In the genomic region with DNA sequence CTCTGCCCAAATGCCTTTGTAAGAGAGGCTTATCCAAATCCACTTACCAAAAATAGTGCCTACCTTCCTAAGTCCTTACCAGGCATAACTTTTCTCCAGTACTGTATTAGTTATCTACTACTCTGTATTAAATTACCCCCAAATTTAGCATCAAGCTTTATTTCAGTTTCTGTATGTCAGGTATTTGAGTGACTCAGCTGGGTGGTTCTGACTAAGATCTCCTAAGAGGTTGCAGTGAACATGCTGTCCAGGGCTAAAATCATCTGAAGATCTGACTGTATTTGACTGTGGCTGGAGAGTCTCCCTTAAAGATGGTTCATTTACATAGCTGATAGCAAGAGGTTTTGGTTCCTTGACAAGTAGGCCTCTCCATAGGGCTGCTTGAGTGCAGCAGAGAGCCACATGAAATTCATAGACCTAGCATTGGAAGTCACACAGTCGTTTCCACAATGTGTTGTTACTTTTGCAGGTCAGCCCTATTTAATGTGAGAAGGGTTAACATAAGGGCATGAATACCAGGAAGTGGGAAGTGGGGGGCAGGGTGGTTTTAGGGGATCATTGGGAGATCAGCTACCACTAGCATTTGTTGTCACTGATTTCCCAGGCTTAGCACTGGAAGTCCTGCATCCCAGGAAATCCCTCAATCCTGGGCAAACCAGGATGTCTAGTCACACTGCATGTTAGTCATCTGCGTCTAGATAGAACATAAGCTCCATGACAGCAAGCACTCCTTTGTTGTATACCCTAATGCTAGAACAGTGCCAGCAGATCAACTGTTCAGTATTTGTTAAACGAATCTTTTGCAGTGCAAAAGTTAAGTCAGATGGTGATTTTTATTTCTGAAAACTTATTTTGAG, we compare ENCODE assay signal across 8 cellular contexts. TPM values are rescaled to one million over a fixed set of nuclear protein-coding genes. Genes with fewer than 3 reads are reported as not detected.
A peak's percentile ranks its signal among the peaks of the same experiment; 100 is the strongest.
DNase-seq lines count a peak whose midpoint lies in the region; ATAC-seq and TF ChIP-seq lines count a peak whose summit lies in the region.

No MANE protein-coding gene starts in this region.

- H3K4me3 Mint-ChIP-seq in naive thymus-derived CD8-positive, alpha-beta T cell: peak overlapping the region; percentile 92 to 99 (median 97)

- H3K27ac ChIP-seq in brain microvascular endothelial cell: peak overlapping the region; percentile 48

- POLR2A ChIA-PET in naive thymus-derived CD8-positive, alpha-beta T cell (lab: Charles Lee): interaction anchor here (1.9 to 3.8 kb wide), 2 partner anchors 149 to 160 kb away, joined by 5 to 14 read pairs; partner anchors contain the start of gene RETREG1

- TF ChIP-seq CTCF in brain microvascular endothelial cell (IDR thresholded peaks at IDR 0.05; ENCODE audit: low read depth, low read length, missing control alignments): no peak

- in situ Hi-C loops in brain microvascular endothelial cell (cut with HindIII; ENCODE audit: low pct_ligation_motif_present, low sequenced_read_pairs): no loop called here

- H3K27me3 Mint-ChIP-seq in naive thymus-derived CD8-positive, alpha-beta T cell: no peaks in the 10 kb centered on the region

- peak overlapping the region; percentile 80 to 99 (median 95) for H3K27ac Mint-ChIP-seq in naive thymus-derived CD8-positive, alpha-beta T cell

- peaks cover 0 to 21% (median 7%) of the 10 kb centered on the region in 3 donors for H3K36me3 Mint-ChIP-seq in naive thymus-derived CD8-positive, alpha-beta T cell

- H3K9me3 Mint-ChIP-seq in naive thymus-derived CD8-positive, alpha-beta T cell: peaks cover 0 to 2% (median 0%) of the 10 kb centered on the region in 9 donors

- ATAC-seq in GM18498 (IDR thresholded peaks at IDR 0.05; ENCODE audit: unreplicated experiment): peak; percentile 66
- peak; percentile 64 for ATAC-seq in GM21737 (IDR thresholded peaks at IDR 0.05; ENCODE audit: unreplicated experiment)
- no peak for ATAC-seq in naive thymus-derived CD8-positive, alpha-beta T cell

- H3K27me3 ChIP-seq in brain microvascular endothelial cell (replicated peaks): no peaks in the 10 kb centered on the region

- peaks cover 28 to 77% (median 66%) of the 10 kb centered on the region in 4 donors for H3K4me1 Mint-ChIP-seq in naive thymus-derived CD8-positive, alpha-beta T cell

- DNase-seq in KG1 (lab: John Stamatoyannopoulos, UW) (peak; percentile 3), brain microvascular endothelial cell (peak; percentile 72), 8988T (no peak), activated gamma-delta T cell (lab: John Stamatoyannopoulos, UW) (no peak), SIG-M5 treated with dmso at 0.1 percent for 504 hours (lab: John Stamatoyannopoulos, UW; ENCODE audit: unreplicated experiment) (no peak)
- no peak for DNase-seq in naive thymus-derived CD8-positive, alpha-beta T cell

- H3K4me3 ChIP-seq in brain microvascular endothelial cell (ENCODE audit: low read depth, low read length): no peak overlapping the region

- H3K36me3 ChIP-seq in brain microvascular endothelial cell (replicated peaks): peaks cover 7% of the 10 kb centered on the region

RNA-seq across cellular contexts. Expression of gene ZNF622, which starts 2.0 kb away (rescaled TPM):
- total RNA-seq in naive thymus-derived CD8-positive, alpha-beta T cell: 10 to 100 TPM; 34.1 to 34.7 TPM
- 10 to 100 TPM; 45.9 to 55.9 (median 48.4) TPM for polyA plus RNA-seq in naive thymus-derived CD8-positive, alpha-beta T cell

Comparison
In these comparisons a context has a peak if more than half of its experiments do, and no peak if none do; other contexts are left out.
1. ATAC-seq: peak in GM18498 (single experiment) and GM21737 (single experiment); none in naive thymus-derived CD8-positive, alpha-beta T cell (0 of 2).
2. DNase-seq: peak in KG1 (single experiment) and brain microvascular endothelial cell (single experiment); none in naive thymus-derived CD8-positive, alpha-beta T cell (0 of 10), 8988T (single experiment), activated gamma-delta T cell (single experiment) and SIG-M5 treated with dmso at 0.1 percent for 504 hours (single experiment).